28 cellular contexts compared by ENCODE assay signal in genomic region chr16:51144203-51144602, GRCh38. TPM values are rescaled to one million over a fixed set of nuclear protein-coding genes. Genes with fewer than 3 reads are reported as not detected.
DNase-seq lines count a peak whose midpoint lies in the region; TF ChIP-seq lines count a peak whose summit lies in the region.
"Had no signal": no experiment of that assay in that cellular context is flagged by ENCODE, and none has a peak within 500 bp of the region (broad histone marks: within the 10 kb centered on the region; RNA-seq: fewer than 3 reads in every experiment).

No MANE protein-coding gene starts in this region.

- in situ Hi-C loops in astrocyte of the spinal cord (cut with HindIII; ENCODE audit: low sequenced_read_pairs), result loop anchor here (25.0 kb wide), 1 partner anchor 618 kb away; no protein-coding TSS in a partner anchor

- POLR2A ChIA-PET in A673 (lab: Charles Lee; ENCODE audit: low non-redundant PET), result interaction anchor here (0.6 kb wide), 1 partner anchor 24 kb away, joined by 3 read pairs; no protein-coding TSS in a partner anchor

- no TSS peak for BruUV-seq in A673 (replicated peaks; lab: Mats Ljungman, UMichigan)

- H3K27ac Mint-ChIP-seq in type B pancreatic cell, result no peak overlapping the region
- H3K27ac Mint-ChIP-seq: activated T-cell treated with anti-CD3 and anti-CD28 coated beads, Interleukin-2, amount 50 U/mL, for 24 hours; CD4-positive, alpha-beta T cell; effector memory CD8-positive, alpha-beta T cell; IgD-negative memory B cell; stimulated activated naive CD8-positive, alpha-beta T cell treated with anti-CD3 and anti-CD28 coated beads, Interleukin-15, Interleukin-2, amounts not matched to agents 100 ng/mL and 50 ng/mL, for 24 hours; T-cell had no signal

- peaks cover 78% of the 10 kb centered on the region for H3K27me3 Mint-ChIP-seq in type B pancreatic cell

- H3K4me1 ChIP-seq in A673 (ENCODE audit: insufficient read depth, low read length, poor library complexity, severe bottlenecking), result peaks cover 40% of the 10 kb centered on the region
- H3K4me1 ChIP-seq: breast epithelium, esophagus muscularis mucosa, lower lobe of right lung, prostate gland, transverse colon had no signal

- no peaks in the 10 kb centered on the region for H3K9me3 ChIP-seq in A673 (ENCODE audit: low read depth, low read length, poor library complexity, severe bottlenecking)
- H3K9me3 ChIP-seq: breast epithelium, esophagus muscularis mucosa, lower lobe of right lung, mucosa of descending colon, prostate gland, transverse colon had no signal

- H3K4me3 Mint-ChIP-seq in type B pancreatic cell, result peak overlapping the region; percentile 23
- H3K4me3 Mint-ChIP-seq: activated T-cell treated with anti-CD3 and anti-CD28 coated beads, Interleukin-2, amount 50 U/mL, for 24 hours; CD4-positive, alpha-beta T cell; effector memory CD8-positive, alpha-beta T cell; H9; IgD-negative memory B cell; stimulated activated naive CD8-positive, alpha-beta T cell treated with anti-CD3 and anti-CD28 coated beads, Interleukin-15, Interleukin-2, amounts not matched to agents 100 ng/mL and 50 ng/mL, for 24 hours; T-cell had no signal

- no peak overlapping the region for H3K4me3 ChIP-seq in astrocyte of the spinal cord (ENCODE audit: low read depth, low read length)
- no peak overlapping the region for H3K4me3 ChIP-seq in A673 (ENCODE audit: low read depth, low read length, poor library complexity, severe bottlenecking)
- H3K4me3 ChIP-seq: breast epithelium, esophagus muscularis mucosa, lower lobe of right lung, mucosa of descending colon, prostate gland, transverse colon had no signal

- DNase-seq in NCI-H1092 treated with DMSO at 0.1 percent for 48 hours (lab: John Stamatoyannopoulos, UW), result peak; percentile 20
- DNase-seq in NCI-H1092 (lab: John Stamatoyannopoulos, UW), result no peak
- peak; percentile 45 for DNase-seq in astrocyte of the spinal cord (ENCODE audit: low read depth, low spot score)
- DNase-seq in kidney tubule cell (ENCODE audit: low spot score), result peak; percentile 20
- DNase-seq in type B pancreatic cell (ENCODE audit: extremely low spot score, unreplicated experiment), result no peak
- no peak for DNase-seq in NCI-H1417 treated with DMSO at 0.1 percent for 48 hours (lab: John Stamatoyannopoulos, UW)
- DNase-seq in SW 1271 (lab: John Stamatoyannopoulos, UW), result no peak
- no peak for DNase-seq in A673 (ENCODE audit: low spot score)
- DNase-seq: activated gamma-delta T cell treated with Interleukin-2 at 50 U/mL for 16 hours; activated T-cell treated with anti-CD3 and anti-CD28 coated beads, Interleukin-2, amount 50 U/mL, for 24 hours; CD4-positive, alpha-beta T cell; effector memory CD8-positive, alpha-beta T cell; foreskin melanocyte; H9; lower lobe of right lung; mucosa of descending colon; SHP77; stimulated activated CD4-positive, alpha-beta T cell treated with anti-CD3 and anti-CD28 coated beads, Interleukin-15, amount 100 ng/mL, for 24 hours; T-cell; transverse colon had no signal

- H3K27ac ChIP-seq in A673 (ENCODE audit: low read depth, low read length, poor library complexity, severe bottlenecking), result no peak overlapping the region
- H3K27ac ChIP-seq: 22Rv1, breast epithelium, esophagus muscularis mucosa, lower lobe of right lung, prostate gland, transverse colon had no signal

- CTCF ChIA-PET in A673 (lab: Charles Lee), result interaction anchor here (0.5 to 1.0 kb wide), 2 partner anchors 739 to 827 kb away, joined by 3 to 5 read pairs; no protein-coding TSS in a partner anchor

- H3K36me3 Mint-ChIP-seq in type B pancreatic cell, result peaks cover 18% of the 10 kb centered on the region
- H3K36me3 Mint-ChIP-seq: IgD-negative memory B cell, T-cell had no signal

- H3K27me3 ChIP-seq in A673 (replicated peaks; ENCODE audit: insufficient read depth, low read depth, low read length, poor library complexity), result peaks cover 4% of the 10 kb centered on the region

- intact Hi-C loops in A673 (cut with micrococcal nuclease; ENCODE audit: unreplicated experiment), result loop anchor here (10.0 kb wide), 1 partner anchor 411 kb away; no protein-coding TSS in a partner anchor

- TF ChIP-seq CTCF in astrocyte of the spinal cord (IDR thresholded peaks at IDR 0.05; ENCODE audit: low read depth, low read length), result no peak
- TF ChIP-seq CTCF in type B pancreatic cell (conservative IDR thresholded peaks at IDR 0.05), result no peak
- no peak for TF ChIP-seq CTCF in A673 (conservative IDR thresholded peaks at IDR 0.05; ENCODE audit: low read depth, low read length)

- peaks cover 34% of the 10 kb centered on the region for H3K4me1 Mint-ChIP-seq in type B pancreatic cell (ENCODE audit: unreplicated experiment)
- H3K4me1 Mint-ChIP-seq: IgD-negative memory B cell had no signal

- H3K9me3 Mint-ChIP-seq in type B pancreatic cell, result no peaks in the 10 kb centered on the region
- H3K9me3 Mint-ChIP-seq: CD4-positive, alpha-beta T cell; H9; nephron; T-cell had no signal

- peaks cover 10% of the 10 kb centered on the region for H3K36me3 ChIP-seq in A673 (ENCODE audit: insufficient read depth, low read length, poor library complexity, severe bottlenecking)
- H3K36me3 ChIP-seq: breast epithelium, esophagus muscularis mucosa, lower lobe of right lung, prostate gland, transverse colon had no signal

RNA-seq across cellular contexts. Expression of gene SALL1, which starts 6.9 kb away (rescaled TPM):
- 8.0 and 27.0 TPM in 2 replicates for total RNA-seq in type B pancreatic cell (ENCODE audit: low replicate concordance)
- total RNA-seq in A673 (2021), result 24.8 and 28.1 TPM in 2 replicates
- total RNA-seq: activated CD8-positive, alpha-beta memory T cell treated with anti-CD3 and anti-CD28 coated beads for 36 hours; CD4-positive, alpha-beta T cell; esophagus muscularis mucosa; lower lobe of right lung had no signal

Comparison
In these comparisons a context has a peak if more than half of its experiments do, and no peak if none do; other contexts are left out.
1. DNase-seq: peak in NCI-H1092 treated with DMSO at 0.1 percent for 48 hours (single experiment), astrocyte of the spinal cord (single experiment) and kidney tubule cell (single experiment); none in NCI-H1092 (single experiment), type B pancreatic cell (single experiment), NCI-H1417 treated with DMSO at 0.1 percent for 48 hours (single experiment), SW 1271 (0 of 2) and A673 (single experiment).